In genomic region chr5:170329524-170329923, GRCh38 we compare ENCODE assay signal across 25 cellular contexts. TPM values are rescaled to one million over a fixed set of nuclear protein-coding genes. Genes with fewer than 3 reads are reported as not detected.
DNase-seq lines count a peak whose midpoint lies in the region; ATAC-seq, FAIRE-seq and TF ChIP-seq lines count a peak whose summit lies in the region.
"Had no signal": no experiment of that assay in that cellular context is flagged by ENCODE, and none has a peak within 500 bp of the region (broad histone marks: within the 10 kb centered on the region; RNA-seq: fewer than 3 reads in every experiment).

No MANE protein-coding gene starts in this region.

- peaks cover 72% of the 10 kb centered on the region for H3K4me1 ChIP-seq in CD4-positive, CD25-positive, alpha-beta regulatory T cell (ENCODE audit: control insufficient read depth, insufficient read depth, low read length, poor library complexity, severe bottlenecking)
- peaks cover 56% of the 10 kb centered on the region for H3K4me1 ChIP-seq in GM12878 (ENCODE audit: control insufficient read depth, insufficient read depth, low read length)
- H3K4me1 ChIP-seq in suprapubic skin, result peaks cover 37% of the 10 kb centered on the region
- H3K4me1 ChIP-seq in adrenal gland (replicated peaks in 1 of 2), result no peaks in the 10 kb centered on the region
- H3K4me1 ChIP-seq: Caco-2, SJCRH30 had no signal

- H3K36me3 Mint-ChIP-seq in CD4-positive, CD25-positive, alpha-beta regulatory T cell, result no peaks in the 10 kb centered on the region
- H3K36me3 Mint-ChIP-seq: T-cell had no signal

- H3K9me3 ChIP-seq in CD4-positive, CD25-positive, alpha-beta regulatory T cell (ENCODE audit: control insufficient read depth in 2 of 2, low read length in 2 of 2), result no peaks in the 10 kb centered on the region
- H3K9me3 ChIP-seq in GM12878 (replicated peaks; ENCODE audit: control insufficient read depth, insufficient read depth, low read length), result no peaks in the 10 kb centered on the region
- H3K9me3 ChIP-seq in suprapubic skin, result no peaks in the 10 kb centered on the region
- H3K9me3 ChIP-seq in adrenal gland (replicated peaks in 1 of 3), result no peaks in the 10 kb centered on the region
- H3K9me3 ChIP-seq: A549, Caco-2, SJCRH30 had no signal

- RAD21 ChIA-PET in GM12878 (lab: Charles Lee; ENCODE audit: unreplicated experiment), result interaction anchor here (2.6 to 6.7 kb wide), 7 partner anchors 10 to 62 kb away, joined by 13 to 274 read pairs (median 39); partner anchors contain the start of genes KCNMB1 and LCP2

- no peak overlapping the region for H2AFZ ChIP-seq in GM12878 (ENCODE audit: control insufficient read depth, low read depth, low read length)

- peaks cover 0 to 3% (median 0%) of the 10 kb centered on the region in 7 donors for H3K9me3 Mint-ChIP-seq in CD4-positive, CD25-positive, alpha-beta regulatory T cell
- H3K9me3 Mint-ChIP-seq: H9, T-cell had no signal

- no peaks in the 10 kb centered on the region for H3K27me3 Mint-ChIP-seq in CD4-positive, CD25-positive, alpha-beta regulatory T cell
- H3K27me3 Mint-ChIP-seq: T-cell had no signal

- in situ Hi-C loops in GM12878 (cut with MboI), result no loop called here

- FAIRE-seq in GM12891 (lab: Jason Lieb, UNC) (peak; percentile 72), GM12878 (lab: Jason Lieb, UNC) (no peak)
- FAIRE-seq: A549, G401.6, RCC 7860 had no signal

- no peak for TF ChIP-seq POLR2A in GM12891 (IDR thresholded peaks at IDR 0.05; ENCODE audit: low read depth, low read length)
- TF ChIP-seq POLR2A in GM12878 (IDR thresholded peaks at IDR 0.05; ENCODE audit: low read depth, low read length), result no peak
- TF ChIP-seq POLR2A in suprapubic skin (IDR thresholded peaks at IDR 0.05), result no peak
- TF ChIP-seq POLR2A in adrenal gland (IDR thresholded peaks at IDR 0.05), result no peak

- CTCF ChIA-PET in GM12878 (lab: Yijun Ruan, JAX), result interaction anchor here (1.1 to 6.1 kb wide), 5 partner anchors 10 to 34 kb away, joined by 3 to 134 read pairs (median 19); partner anchors contain the start of gene LCP2

- BruUV-seq in GM12878 (replicated peaks; lab: Mats Ljungman, UMichigan), result no TSS peak

- ATAC-seq in CD4-positive, CD25-positive, alpha-beta regulatory T cell (ENCODE audit: low read depth in 2 of 2), result no peak
- ATAC-seq in GM12878 (no peak), GM21825 (IDR thresholded peaks at IDR 0.05; ENCODE audit: unreplicated experiment) (no peak)
- ATAC-seq: A549, T-cell had no signal

- WGBS in GM12878 (ENCODE audit: insufficient coverage, insufficient replicate concordance, low lambda C conversion rate, missing lambda C conversion rate), result 76% methylated on average over 3 of the region's 3 CpGs
- 59% methylated on average over 3 of the region's 3 CpGs for WGBS in suprapubic skin
- WGBS in adrenal gland, 4 donors, result 65 to 76% (median 74%) methylated on average over 3 of the region's 3 CpGs

- TF ChIP-seq EP300 in GM12878 (IDR thresholded peaks at IDR 0.05; ENCODE audit: borderline replicate concordance in 1 of 2, control insufficient read depth in 1 of 2, low read depth in 2 of 2, low read length in 2 of 2) (no peak), suprapubic skin (IDR thresholded peaks at IDR 0.05) (no peak)

- no peaks in the 10 kb centered on the region for H3K79me2 ChIP-seq in GM12878 (ENCODE audit: control insufficient read depth, insufficient read depth, low read length)

- H3K4me2 ChIP-seq in GM12878 (ENCODE audit: control insufficient read depth, insufficient read depth), result no peak overlapping the region
- H3K4me2 ChIP-seq: A549 had no signal

- H3K27ac Mint-ChIP-seq in CD4-positive, CD25-positive, alpha-beta regulatory T cell, result no peak overlapping the region
- H3K27ac Mint-ChIP-seq: H9, T-cell had no signal

- no peak overlapping the region for H3K4me3 ChIP-seq in CD4-positive, CD25-positive, alpha-beta regulatory T cell (ENCODE audit: low read depth, low read length)
- H3K4me3 ChIP-seq in GM12878, result no peak overlapping the region
- no peak overlapping the region for H3K4me3 ChIP-seq in suprapubic skin
- no peak overlapping the region for H3K4me3 ChIP-seq in adrenal gland
- H3K4me3 ChIP-seq: A549, SJCRH30 had no signal

- no peaks in the 10 kb centered on the region for H3K27me3 ChIP-seq in CD4-positive, CD25-positive, alpha-beta regulatory T cell (ENCODE audit: control insufficient read depth, insufficient read depth, low read length)
- H3K27me3 ChIP-seq in GM12878 (replicated peaks in 1 of 2; ENCODE audit: control insufficient read depth in 2 of 2, insufficient read depth in 2 of 2, low read length in 1 of 2), result no peaks in the 10 kb centered on the region
- no peaks in the 10 kb centered on the region for H3K27me3 ChIP-seq in suprapubic skin
- H3K27me3 ChIP-seq in adrenal gland, result no peaks in the 10 kb centered on the region

- no peak for TF ChIP-seq RAD21 in GM12878 (IDR thresholded peaks at IDR 0.05; ENCODE audit: insufficient read depth, low read depth, low read length)

- no peaks in the 10 kb centered on the region for H3K36me3 ChIP-seq in CD4-positive, CD25-positive, alpha-beta regulatory T cell (ENCODE audit: control insufficient read depth, insufficient read depth, low read length)
- no peaks in the 10 kb centered on the region for H3K36me3 ChIP-seq in GM12878 (ENCODE audit: control insufficient read depth in 2 of 2, insufficient read depth in 2 of 2, low read length in 1 of 2)
- H3K36me3 ChIP-seq in suprapubic skin, result no peaks in the 10 kb centered on the region
- H3K36me3 ChIP-seq in adrenal gland (replicated peaks in 1 of 2), result no peaks in the 10 kb centered on the region
- H3K36me3 ChIP-seq: SJCRH30 had no signal

- peak overlapping the region; percentile 96 for H3K27ac ChIP-seq in CD4-positive, CD25-positive, alpha-beta regulatory T cell (ENCODE audit: insufficient read depth, low read length, poor library complexity, severe bottlenecking)
- no peak overlapping the region for H3K27ac ChIP-seq in GM12878 (ENCODE audit: control insufficient read depth, insufficient read depth)
- peak overlapping the region; percentile 1 for H3K27ac ChIP-seq in suprapubic skin
- H3K27ac ChIP-seq in adrenal gland, result no peak overlapping the region
- H3K27ac ChIP-seq: A549, C4-2B, SJCRH30 had no signal

- intact Hi-C loops in GM12878 (cut with micrococcal nuclease; ENCODE audit: unreplicated experiment), result no loop called here
- intact Hi-C loops in adrenal gland (cut with DNase I), result no loop called here

- POLR2A ChIA-PET in GM12878 (lab: Charles Lee), result interaction anchor here (0.8 to 5.9 kb wide), 6 partner anchors 13 to 33 kb away, joined by 3 to 169 read pairs (median 12); partner anchors contain the start of gene LCP2

- H3K9ac ChIP-seq in GM12878 (ENCODE audit: control insufficient read depth, insufficient read depth, low read length), result no peak overlapping the region

- TF ChIP-seq CTCF in GM12878 (IDR thresholded peaks at IDR 0.05 in 2 of 3, conservative IDR thresholded peaks at IDR 0.05 in 1 of 3; ENCODE audit: control insufficient read depth in 2 of 3, extremely low read depth in 1 of 3, insufficient read depth in 1 of 3, low read depth in 3 of 3, low read length in 3 of 3) (no peak), suprapubic skin (IDR thresholded peaks at IDR 0.05) (no peak), adrenal gland (IDR thresholded peaks at IDR 0.05) (no peak)

- DNase-seq in CD4-positive, CD25-positive, alpha-beta regulatory T cell, result no peak
- DNase-seq in GM12891 (ENCODE audit: insufficient read length, low spot score) (no peak), GM12878 (ENCODE audit: low read depth, low spot score) (no peak), suprapubic skin (ENCODE audit: low spot score in 2 of 2) (no peak), adrenal gland (no peak), NCI-H774 (lab: John Stamatoyannopoulos, UW) (no peak)
- DNase-seq in activated CD4-positive, alpha-beta T cell treated with anti-CD3 and anti-CD28 coated beads for 48 hours, result no peak
- DNase-seq: Caco-2, DMS 273 treated with DMSO at 0.1 percent for 48 hours, H9, Karpas-422, NCI-H1694, NCI-H2081 treated with DMSO at 0.1 percent for 48 hours, NCI-H2171 treated with DMSO at 0.1 percent for 48 hours, NCI-H524 treated with DMSO at 0.1 percent for 48 hours, OCI-M1, SJCRH30, T-cell had no signal

- SMC1A ChIA-PET in GM12878 (lab: Charles Lee; ENCODE audit: uncharacterized antibody, unreplicated experiment), result interaction anchor here (0.8 to 6.1 kb wide), 12 partner anchors 9 to 53 kb away, joined by 3 to 274 read pairs (median 8); partner anchors contain the start of gene LCP2

- H3K4me3 Mint-ChIP-seq in CD4-positive, CD25-positive, alpha-beta regulatory T cell, result no peak overlapping the region
- H3K4me3 Mint-ChIP-seq: H9, T-cell had no signal

- no peaks in the 10 kb centered on the region for H4K20me1 ChIP-seq in GM12878 (ENCODE audit: control insufficient read depth, insufficient read depth)

- H3K4me1 Mint-ChIP-seq in CD4-positive, CD25-positive, alpha-beta regulatory T cell, result peaks cover 10 to 40% (median 25%) of the 10 kb centered on the region in 4 donors

RNA-seq across cellular contexts. Expression of gene LCP2, which starts 31.9 kb away (rescaled TPM):
- total RNA-seq in CD4-positive, CD25-positive, alpha-beta regulatory T cell, result 351 TPM
- polyA plus RNA-seq in CD4-positive, CD25-positive, alpha-beta regulatory T cell, result 100 to 1,000 TPM; 164 to 207 (median 192) TPM
- 31.4 TPM for polyA plus RNA-seq in GM12891 (2012; ENCODE audit: low read depth, missing spikeins)
- total RNA-seq in GM12878 (2013; cell fraction: nucleolus; rRNA removed), result 339 and 344 TPM in 2 replicates
- total RNA-seq in GM12878 (2014; rRNA removed) (17.8 and 19.2 TPM in 2 replicates), GM12878 (2014; rRNA removed; fragmentation: Illumina TruSeq; extraction: Trizol) (23.5 and 23.9 TPM in 2 replicates), GM12878 (2021) (38.5 and 40.0 TPM in 2 replicates), suprapubic skin (1 to 10 TPM in 3 of 4 donors, not detected in 1; 1.5 to 8.9 (median 7.7) TPM), adrenal gland (10 to 100 TPM in 7 of 8 donors, 1 to 10 TPM in 1; 5.2 to 53.7 (median 23.0) TPM)
- 13.4 TPM for polyA plus RNA-seq in GM12878 (2011; ENCODE audit: low read depth)
- polyA plus RNA-seq in GM12878 (2011; rRNA removed) (45.5 and 46.7 TPM in 2 replicates), GM12878 (2014; fragmentation: Illumina TruSeq; extraction: Trizol) (48.7 and 50.5 TPM in 2 replicates), GM12878 (2014; fragmentation: Nextera tagmentation; extraction: Ambion mirVana) (1 to 10 TPM; 8.0 to 8.5 TPM), GM12878 (2014; rRNA removed) (24.4 and 25.7 TPM in 2 replicates), GM12878 (2016; fragmentation: Nextera tagmentation; extraction: Ambion mirVana) (10 to 100 TPM; 12.7 to 15.3 TPM), adrenal gland (10 to 100 TPM in 2 of 3 donors, 1 to 10 TPM in 1; 9.3 to 17.1 (median 13.9) TPM)
- 30.5 and 30.9 TPM in 2 replicates for polyA plus RNA-seq in GM12878 (2011; cell fraction: cytosol; rRNA removed)
- polyA plus RNA-seq in GM12878 (2011; cell fraction: nucleus; rRNA removed), result 121 and 152 TPM in 2 replicates
- 20.3 and 26.2 TPM in 2 replicates for polyA plus RNA-seq in GM12878 (2012)
- 69.6 and 94.1 TPM in 2 replicates for polyA minus RNA-seq in GM12878 (2011; rRNA and poly(A)+ RNA removed)
- 8.2 and 16.8 TPM in 2 replicates for polyA minus RNA-seq in GM12878 (2011; cell fraction: cytosol; rRNA and poly(A)+ RNA removed)
- polyA minus RNA-seq in GM12878 (2011; cell fraction: nucleus; rRNA and poly(A)+ RNA removed), result 149 and 176 TPM in 2 replicates
- total RNA-seq: Caco-2, H9, MCF 10A, SJCRH30 had no signal
- polyA plus RNA-seq: A549 had no signal

RNA-seq across cellular contexts. Expression of gene KCNMB1, which starts 59.6 kb away (rescaled TPM):
- total RNA-seq in CD4-positive, CD25-positive, alpha-beta regulatory T cell, result 0.25 TPM
- polyA plus RNA-seq in CD4-positive, CD25-positive, alpha-beta regulatory T cell, result under 1 TPM in 1 of 4 donors, not detected in 3; 0.03 TPM
- 3.2 TPM for polyA plus RNA-seq in GM12891 (2012; ENCODE audit: low read depth, missing spikeins)
- total RNA-seq in GM12878 (2013; cell fraction: nucleolus; rRNA removed), result 3.4 and 4.6 TPM in 2 replicates
- 1.9 and 2.5 TPM in 2 replicates for total RNA-seq in GM12878 (2014; rRNA removed)
- 1.6 and 1.9 TPM in 2 replicates for total RNA-seq in GM12878 (2014; rRNA removed; fragmentation: Illumina TruSeq; extraction: Trizol)
- total RNA-seq in GM12878 (2021), result 3.5 and 3.8 TPM in 2 replicates
- polyA plus RNA-seq in GM12878 (2011; ENCODE audit: low read depth), result 0.73 TPM
- polyA plus RNA-seq in GM12878 (2011; rRNA removed), result 1.2 TPM in 2 replicates
- polyA plus RNA-seq in GM12878 (2011; cell fraction: cytosol; rRNA removed), result 1.8 TPM in 2 replicates
- 6.1 TPM in 2 replicates for polyA plus RNA-seq in GM12878 (2011; cell fraction: nucleus; rRNA removed)
- 0.87 and 1.7 TPM in 2 replicates for polyA plus RNA-seq in GM12878 (2012)
- polyA plus RNA-seq in GM12878 (2014; fragmentation: Illumina TruSeq; extraction: Trizol), result 1.9 and 3.6 TPM in 2 replicates
- 1 to 10 TPM; 2.3 to 2.8 TPM for polyA plus RNA-seq in GM12878 (2014; fragmentation: Nextera tagmentation; extraction: Ambion mirVana)
- 2.7 and 2.9 TPM in 2 replicates for polyA plus RNA-seq in GM12878 (2014; rRNA removed)
- 1 to 10 TPM; 2.5 to 3.4 TPM for polyA plus RNA-seq in GM12878 (2016; fragmentation: Nextera tagmentation; extraction: Ambion mirVana)
- 3.5 and 3.7 TPM in 2 replicates for polyA minus RNA-seq in GM12878 (2011; rRNA and poly(A)+ RNA removed)
- polyA minus RNA-seq in GM12878 (2011; cell fraction: cytosol; rRNA and poly(A)+ RNA removed), result 0.31 and 0.40 TPM in 2 replicates
- polyA minus RNA-seq in GM12878 (2011; cell fraction: nucleus; rRNA and poly(A)+ RNA removed), result 1.2 and 3.2 TPM in 2 replicates
- 1 to 10 TPM; 1.3 to 3.7 (median 1.9) TPM for total RNA-seq in suprapubic skin
- 1 to 10 TPM in 3 of 8 donors, under 1 TPM in 5; 0.12 to 1.2 (median 0.68) TPM for total RNA-seq in adrenal gland
- polyA plus RNA-seq in adrenal gland, result 1 to 10 TPM in 2 of 3 donors, under 1 TPM in 1; 0.99 to 3.2 (median 1.6) TPM
- total RNA-seq: Caco-2, HT1080, MCF 10A, SJCRH30, T-cell had no signal
- polyA plus RNA-seq: A549 had no signal

Comparison
In these comparisons a context has a peak if more than half of its experiments do, and no peak if none do; other contexts are left out.
1. H3K27ac ChIP-seq: peak in CD4-positive, CD25-positive, alpha-beta regulatory T cell (single experiment) and suprapubic skin (single experiment); none in GM12878 (single experiment) and adrenal gland (0 of 5).